In genomic region chr15:96341465-96342142, GRCh38 we compare ENCODE assay signal across 7 cellular contexts. TPM values are rescaled to one million over a fixed set of nuclear protein-coding genes. Genes with fewer than 3 reads are reported as not detected.
A peak's percentile ranks its signal among the peaks of the same experiment; 100 is the strongest.
DNase-seq lines count a peak whose midpoint lies in the region; ATAC-seq and TF ChIP-seq lines count a peak whose summit lies in the region.

No MANE protein-coding gene starts in this region.

- H3K27ac ChIP-seq in SJSA1 = peak overlapping the region; percentile 84
- peak overlapping the region; percentile 97 to 99 for H3K27ac ChIP-seq in tibial artery

- DNase-seq in SJSA1 (ENCODE audit: low read depth in 1 of 2, low spot score in 2 of 2) (no peak), epithelial cell of proximal tubule (ENCODE audit: low read depth) (no peak), mucosa of descending colon (peak in 2 of 3 donors; percentile 14 to 40), tibial artery (peak; percentile 23 to 66), epidermal melanocyte (ENCODE audit: insufficient read length, low spot score) (no peak), HT-29 (ENCODE audit: low spot score) (no peak)
- DNase-seq in activated CD4-positive, alpha-beta T cell treated with anti-CD3 and anti-CD28 coated beads, Interleukin-2, amount 50 U/mL, for 1 hour = no peak

- H3K9me3 ChIP-seq in SJSA1 (replicated peaks) (no peaks in the 10 kb centered on the region), mucosa of descending colon (no peaks in the 10 kb centered on the region), tibial artery (no peaks in the 10 kb centered on the region)

- H3K27me3 ChIP-seq in SJSA1 (replicated peaks) (no peaks in the 10 kb centered on the region), tibial artery (no peaks in the 10 kb centered on the region)

- H3K36me3 ChIP-seq in SJSA1 (peaks cover 69% of the 10 kb centered on the region), mucosa of descending colon (ENCODE audit: low read depth) (no peaks in the 10 kb centered on the region), tibial artery (peaks cover 7 to 23% (median 14%) of the 10 kb centered on the region in 3 donors)

- ATAC-seq in mucosa of descending colon = no peak

- intact Hi-C loops in mucosa of descending colon (cut with DNase I, micrococcal nuclease) (loop anchor here in 1 of 2 donors (10.0 kb wide), 1 partner anchor 1077 kb away; no protein-coding TSS in a partner anchor), tibial artery (cut with DNase I; ENCODE audit: low total_unique reads) (loop anchor here (10.0 kb wide), 1 partner anchor 1317 kb away; no protein-coding TSS in a partner anchor)

- H3K4me1 ChIP-seq in SJSA1 (replicated peaks) (peaks cover 32% of the 10 kb centered on the region), mucosa of descending colon (ENCODE audit: low read depth) (peaks cover 32% of the 10 kb centered on the region), tibial artery (peaks cover 0 to 35% (median 15%) of the 10 kb centered on the region in 4 donors)

- TF ChIP-seq CTCF in epithelial cell of proximal tubule (conservative IDR thresholded peaks at IDR 0.05; ENCODE audit: low read depth, low read length) = no peak
- no peak for TF ChIP-seq CTCF in mucosa of descending colon (IDR thresholded peaks at IDR 0.05)
- TF ChIP-seq CTCF in tibial artery (IDR thresholded peaks at IDR 0.05) = no peak

- H3K4me3 ChIP-seq in SJSA1 (peak overlapping the region; percentile 55), epithelial cell of proximal tubule (ENCODE audit: low read depth, low read length) (peak overlapping the region; percentile 83), mucosa of descending colon (no peak overlapping the region), tibial artery (peak overlapping the region; percentile 92 to 97)

RNA-seq across cellular contexts. Expression of gene NR2F2, which starts 11.1 kb away (rescaled TPM):
- total RNA-seq in SJSA1 (2014; rRNA removed; shearing (Covaris generic)) = 9.8 and 14.0 TPM in 2 replicates
- total RNA-seq in epithelial cell of proximal tubule (17.6 and 17.7 TPM in 2 replicates), mucosa of descending colon (10 to 100 TPM; 31.9 to 79.3 (median 36.8) TPM)
- total RNA-seq in HT-29 (2014; rRNA removed; shearing (Covaris generic)) = 12.6 and 14.0 TPM in 2 replicates

Comparison
In these comparisons a context has a peak if more than half of its experiments do, and no peak if none do; other contexts are left out.
1. DNase-seq: peak in mucosa of descending colon (2 of 3) and tibial artery (2 of 2); none in SJSA1 (0 of 2), epithelial cell of proximal tubule (single experiment), epidermal melanocyte (single experiment), activated CD4-positive, alpha-beta T cell treated with anti-CD3 and anti-CD28 coated beads, Interleukin-2, amount 50 U/mL, for 1 hour (single experiment) and HT-29 (single experiment).